1 cellular context compared by ENCODE assay signal in genomic region chr6:50959081-50959641, GRCh38.
TF ChIP-seq lines count a peak whose summit lies in the region.

No MANE protein-coding gene starts in this region.

TF ChIP-seq in K562, 482 proteins besides CTCF, POLR2A, EP300 and RAD21 (continued from another document and continues in another):
- TF ChIP-seq HDAC3 (IDR thresholded peaks at IDR 0.05; ENCODE audit: borderline replicate concordance, partially characterized antibody) (peak; percentile 86), NCOA6 (IDR thresholded peaks at IDR 0.05) (no peak), CBX3 (IDR thresholded peaks at IDR 0.05; ENCODE audit: borderline replicate concordance in 1 of 2, low read length in 2 of 2) (peak in 1 of 2 experiments; percentile 91; a peak in 2 of 3 replicates), SOX6 (IDR thresholded peaks at IDR 0.05) (peak; percentile 86), ZFP30 (CRISPR knock-in tag; IDR thresholded peaks at IDR 0.05; ENCODE audit: borderline replicate concordance) (no peak), RCOR1 (IDR thresholded peaks at IDR 0.05; ENCODE audit: borderline replicate concordance in 1 of 2, low read depth in 2 of 2, low read length in 2 of 2) (peak; percentile 37 to 95; a peak in 2 of 4 replicates), TFAM (CRISPR knock-in tag; conservative IDR thresholded peaks at IDR 0.05) (no peak), MTF1 (CRISPR knock-in tag; IDR thresholded peaks at IDR 0.05; ENCODE audit: borderline replicate concordance) (no peak), RFX1 (IDR thresholded peaks at IDR 0.05) (no peak), SIN3B (IDR thresholded peaks at IDR 0.05; ENCODE audit: low read depth) (no peak), TRIM28 (IDR thresholded peaks at IDR 0.05) (0 out of 2 replicates have a peak, but pooled peaks have one; percentile 80), FOXM1 (IDR thresholded peaks at IDR 0.05; ENCODE audit: low read depth) (peak; percentile 70; the same call in 1 of the 2 replicates), FOXM1 (CRISPR knock-in tag; IDR thresholded peaks at IDR 0.05; ENCODE audit: low read depth) (no peak), NR3C1 (CRISPR knock-in tag; IDR thresholded peaks at IDR 0.05) (no peak), BCOR (IDR thresholded peaks at IDR 0.05) (peak; percentile 81), USF1 (CRISPR knock-in tag; IDR thresholded peaks at IDR 0.05) (peak; percentile 40; the same call in 1 of the 2 replicates), SMARCE1 (IDR thresholded peaks at IDR 0.05) (peak; percentile 91), NCOA1 (IDR thresholded peaks at IDR 0.05; ENCODE audit: low read depth) (peak; percentile 49; the same call in 1 of the 2 replicates), MEF2D (tag; conservative IDR thresholded peaks at IDR 0.05; ENCODE audit: low read depth) (0 out of 2 replicates have a peak, but pooled peaks have one; percentile 24), ZNF780A (CRISPR knock-in tag; IDR thresholded peaks at IDR 0.05) (no peak), MED1 (CRISPR knock-in tag; IDR thresholded peaks at IDR 0.05; ENCODE audit: borderline replicate concordance) (no peak)
- TF ChIP-seq, protein P1, sequence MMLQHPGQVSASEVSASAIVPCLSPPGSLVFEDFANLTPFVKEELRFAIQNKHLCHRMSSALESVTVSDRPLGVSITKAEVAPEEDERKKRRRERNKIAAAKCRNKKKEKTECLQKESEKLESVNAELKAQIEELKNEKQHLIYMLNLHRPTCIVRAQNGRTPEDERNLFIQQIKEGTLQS (IDR thresholded peaks at IDR 0.05) = peak; percentile 13; the same call in 1 of the 2 replicates
- TF ChIP-seq, protein P1 (CRISPR knock-in tag; conservative IDR thresholded peaks at IDR 0.05) = peak; percentile 43; the same call in 1 of the 2 replicates
- TF ChIP-seq, protein P2, sequence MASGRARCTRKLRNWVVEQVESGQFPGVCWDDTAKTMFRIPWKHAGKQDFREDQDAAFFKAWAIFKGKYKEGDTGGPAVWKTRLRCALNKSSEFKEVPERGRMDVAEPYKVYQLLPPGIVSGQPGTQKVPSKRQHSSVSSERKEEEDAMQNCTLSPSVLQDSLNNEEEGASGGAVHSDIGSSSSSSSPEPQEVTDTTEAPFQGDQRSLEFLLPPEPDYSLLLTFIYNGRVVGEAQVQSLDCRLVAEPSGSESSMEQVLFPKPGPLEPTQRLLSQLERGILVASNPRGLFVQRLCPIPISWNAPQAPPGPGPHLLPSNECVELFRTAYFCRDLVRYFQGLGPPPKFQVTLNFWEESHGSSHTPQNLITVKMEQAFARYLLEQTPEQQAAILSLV (tag; IDR thresholded peaks at IDR 0.05) = no peak
- TF ChIP-seq, protein P3, sequence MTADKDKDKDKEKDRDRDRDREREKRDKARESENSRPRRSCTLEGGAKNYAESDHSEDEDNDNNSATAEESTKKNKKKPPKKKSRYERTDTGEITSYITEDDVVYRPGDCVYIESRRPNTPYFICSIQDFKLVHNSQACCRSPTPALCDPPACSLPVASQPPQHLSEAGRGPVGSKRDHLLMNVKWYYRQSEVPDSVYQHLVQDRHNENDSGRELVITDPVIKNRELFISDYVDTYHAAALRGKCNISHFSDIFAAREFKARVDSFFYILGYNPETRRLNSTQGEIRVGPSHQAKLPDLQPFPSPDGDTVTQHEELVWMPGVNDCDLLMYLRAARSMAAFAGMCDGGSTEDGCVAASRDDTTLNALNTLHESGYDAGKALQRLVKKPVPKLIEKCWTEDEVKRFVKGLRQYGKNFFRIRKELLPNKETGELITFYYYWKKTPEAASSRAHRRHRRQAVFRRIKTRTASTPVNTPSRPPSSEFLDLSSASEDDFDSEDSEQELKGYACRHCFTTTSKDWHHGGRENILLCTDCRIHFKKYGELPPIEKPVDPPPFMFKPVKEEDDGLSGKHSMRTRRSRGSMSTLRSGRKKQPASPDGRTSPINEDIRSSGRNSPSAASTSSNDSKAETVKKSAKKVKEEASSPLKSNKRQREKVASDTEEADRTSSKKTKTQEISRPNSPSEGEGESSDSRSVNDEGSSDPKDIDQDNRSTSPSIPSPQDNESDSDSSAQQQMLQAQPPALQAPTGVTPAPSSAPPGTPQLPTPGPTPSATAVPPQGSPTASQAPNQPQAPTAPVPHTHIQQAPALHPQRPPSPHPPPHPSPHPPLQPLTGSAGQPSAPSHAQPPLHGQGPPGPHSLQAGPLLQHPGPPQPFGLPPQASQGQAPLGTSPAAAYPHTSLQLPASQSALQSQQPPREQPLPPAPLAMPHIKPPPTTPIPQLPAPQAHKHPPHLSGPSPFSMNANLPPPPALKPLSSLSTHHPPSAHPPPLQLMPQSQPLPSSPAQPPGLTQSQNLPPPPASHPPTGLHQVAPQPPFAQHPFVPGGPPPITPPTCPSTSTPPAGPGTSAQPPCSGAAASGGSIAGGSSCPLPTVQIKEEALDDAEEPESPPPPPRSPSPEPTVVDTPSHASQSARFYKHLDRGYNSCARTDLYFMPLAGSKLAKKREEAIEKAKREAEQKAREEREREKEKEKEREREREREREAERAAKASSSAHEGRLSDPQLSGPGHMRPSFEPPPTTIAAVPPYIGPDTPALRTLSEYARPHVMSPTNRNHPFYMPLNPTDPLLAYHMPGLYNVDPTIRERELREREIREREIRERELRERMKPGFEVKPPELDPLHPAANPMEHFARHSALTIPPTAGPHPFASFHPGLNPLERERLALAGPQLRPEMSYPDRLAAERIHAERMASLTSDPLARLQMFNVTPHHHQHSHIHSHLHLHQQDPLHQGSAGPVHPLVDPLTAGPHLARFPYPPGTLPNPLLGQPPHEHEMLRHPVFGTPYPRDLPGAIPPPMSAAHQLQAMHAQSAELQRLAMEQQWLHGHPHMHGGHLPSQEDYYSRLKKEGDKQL (CRISPR knock-in tag; IDR thresholded peaks at IDR 0.05; ENCODE audit: borderline replicate concordance) = no peak
- TF ChIP-seq, protein P4, sequence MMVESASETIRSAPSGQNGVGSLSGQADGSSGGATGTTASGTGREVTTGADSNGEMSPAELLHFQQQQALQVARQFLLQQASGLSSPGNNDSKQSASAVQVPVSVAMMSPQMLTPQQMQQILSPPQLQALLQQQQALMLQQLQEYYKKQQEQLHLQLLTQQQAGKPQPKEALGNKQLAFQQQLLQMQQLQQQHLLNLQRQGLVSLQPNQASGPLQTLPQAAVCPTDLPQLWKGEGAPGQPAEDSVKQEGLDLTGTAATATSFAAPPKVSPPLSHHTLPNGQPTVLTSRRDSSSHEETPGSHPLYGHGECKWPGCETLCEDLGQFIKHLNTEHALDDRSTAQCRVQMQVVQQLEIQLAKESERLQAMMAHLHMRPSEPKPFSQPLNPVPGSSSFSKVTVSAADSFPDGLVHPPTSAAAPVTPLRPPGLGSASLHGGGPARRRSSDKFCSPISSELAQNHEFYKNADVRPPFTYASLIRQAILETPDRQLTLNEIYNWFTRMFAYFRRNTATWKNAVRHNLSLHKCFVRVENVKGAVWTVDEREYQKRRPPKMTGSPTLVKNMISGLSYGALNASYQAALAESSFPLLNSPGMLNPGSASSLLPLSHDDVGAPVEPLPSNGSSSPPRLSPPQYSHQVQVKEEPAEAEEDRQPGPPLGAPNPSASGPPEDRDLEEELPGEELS (CRISPR knock-in tag; IDR thresholded peaks at IDR 0.05; ENCODE audit: borderline replicate concordance) = no peak
- TF ChIP-seq, protein P5, sequence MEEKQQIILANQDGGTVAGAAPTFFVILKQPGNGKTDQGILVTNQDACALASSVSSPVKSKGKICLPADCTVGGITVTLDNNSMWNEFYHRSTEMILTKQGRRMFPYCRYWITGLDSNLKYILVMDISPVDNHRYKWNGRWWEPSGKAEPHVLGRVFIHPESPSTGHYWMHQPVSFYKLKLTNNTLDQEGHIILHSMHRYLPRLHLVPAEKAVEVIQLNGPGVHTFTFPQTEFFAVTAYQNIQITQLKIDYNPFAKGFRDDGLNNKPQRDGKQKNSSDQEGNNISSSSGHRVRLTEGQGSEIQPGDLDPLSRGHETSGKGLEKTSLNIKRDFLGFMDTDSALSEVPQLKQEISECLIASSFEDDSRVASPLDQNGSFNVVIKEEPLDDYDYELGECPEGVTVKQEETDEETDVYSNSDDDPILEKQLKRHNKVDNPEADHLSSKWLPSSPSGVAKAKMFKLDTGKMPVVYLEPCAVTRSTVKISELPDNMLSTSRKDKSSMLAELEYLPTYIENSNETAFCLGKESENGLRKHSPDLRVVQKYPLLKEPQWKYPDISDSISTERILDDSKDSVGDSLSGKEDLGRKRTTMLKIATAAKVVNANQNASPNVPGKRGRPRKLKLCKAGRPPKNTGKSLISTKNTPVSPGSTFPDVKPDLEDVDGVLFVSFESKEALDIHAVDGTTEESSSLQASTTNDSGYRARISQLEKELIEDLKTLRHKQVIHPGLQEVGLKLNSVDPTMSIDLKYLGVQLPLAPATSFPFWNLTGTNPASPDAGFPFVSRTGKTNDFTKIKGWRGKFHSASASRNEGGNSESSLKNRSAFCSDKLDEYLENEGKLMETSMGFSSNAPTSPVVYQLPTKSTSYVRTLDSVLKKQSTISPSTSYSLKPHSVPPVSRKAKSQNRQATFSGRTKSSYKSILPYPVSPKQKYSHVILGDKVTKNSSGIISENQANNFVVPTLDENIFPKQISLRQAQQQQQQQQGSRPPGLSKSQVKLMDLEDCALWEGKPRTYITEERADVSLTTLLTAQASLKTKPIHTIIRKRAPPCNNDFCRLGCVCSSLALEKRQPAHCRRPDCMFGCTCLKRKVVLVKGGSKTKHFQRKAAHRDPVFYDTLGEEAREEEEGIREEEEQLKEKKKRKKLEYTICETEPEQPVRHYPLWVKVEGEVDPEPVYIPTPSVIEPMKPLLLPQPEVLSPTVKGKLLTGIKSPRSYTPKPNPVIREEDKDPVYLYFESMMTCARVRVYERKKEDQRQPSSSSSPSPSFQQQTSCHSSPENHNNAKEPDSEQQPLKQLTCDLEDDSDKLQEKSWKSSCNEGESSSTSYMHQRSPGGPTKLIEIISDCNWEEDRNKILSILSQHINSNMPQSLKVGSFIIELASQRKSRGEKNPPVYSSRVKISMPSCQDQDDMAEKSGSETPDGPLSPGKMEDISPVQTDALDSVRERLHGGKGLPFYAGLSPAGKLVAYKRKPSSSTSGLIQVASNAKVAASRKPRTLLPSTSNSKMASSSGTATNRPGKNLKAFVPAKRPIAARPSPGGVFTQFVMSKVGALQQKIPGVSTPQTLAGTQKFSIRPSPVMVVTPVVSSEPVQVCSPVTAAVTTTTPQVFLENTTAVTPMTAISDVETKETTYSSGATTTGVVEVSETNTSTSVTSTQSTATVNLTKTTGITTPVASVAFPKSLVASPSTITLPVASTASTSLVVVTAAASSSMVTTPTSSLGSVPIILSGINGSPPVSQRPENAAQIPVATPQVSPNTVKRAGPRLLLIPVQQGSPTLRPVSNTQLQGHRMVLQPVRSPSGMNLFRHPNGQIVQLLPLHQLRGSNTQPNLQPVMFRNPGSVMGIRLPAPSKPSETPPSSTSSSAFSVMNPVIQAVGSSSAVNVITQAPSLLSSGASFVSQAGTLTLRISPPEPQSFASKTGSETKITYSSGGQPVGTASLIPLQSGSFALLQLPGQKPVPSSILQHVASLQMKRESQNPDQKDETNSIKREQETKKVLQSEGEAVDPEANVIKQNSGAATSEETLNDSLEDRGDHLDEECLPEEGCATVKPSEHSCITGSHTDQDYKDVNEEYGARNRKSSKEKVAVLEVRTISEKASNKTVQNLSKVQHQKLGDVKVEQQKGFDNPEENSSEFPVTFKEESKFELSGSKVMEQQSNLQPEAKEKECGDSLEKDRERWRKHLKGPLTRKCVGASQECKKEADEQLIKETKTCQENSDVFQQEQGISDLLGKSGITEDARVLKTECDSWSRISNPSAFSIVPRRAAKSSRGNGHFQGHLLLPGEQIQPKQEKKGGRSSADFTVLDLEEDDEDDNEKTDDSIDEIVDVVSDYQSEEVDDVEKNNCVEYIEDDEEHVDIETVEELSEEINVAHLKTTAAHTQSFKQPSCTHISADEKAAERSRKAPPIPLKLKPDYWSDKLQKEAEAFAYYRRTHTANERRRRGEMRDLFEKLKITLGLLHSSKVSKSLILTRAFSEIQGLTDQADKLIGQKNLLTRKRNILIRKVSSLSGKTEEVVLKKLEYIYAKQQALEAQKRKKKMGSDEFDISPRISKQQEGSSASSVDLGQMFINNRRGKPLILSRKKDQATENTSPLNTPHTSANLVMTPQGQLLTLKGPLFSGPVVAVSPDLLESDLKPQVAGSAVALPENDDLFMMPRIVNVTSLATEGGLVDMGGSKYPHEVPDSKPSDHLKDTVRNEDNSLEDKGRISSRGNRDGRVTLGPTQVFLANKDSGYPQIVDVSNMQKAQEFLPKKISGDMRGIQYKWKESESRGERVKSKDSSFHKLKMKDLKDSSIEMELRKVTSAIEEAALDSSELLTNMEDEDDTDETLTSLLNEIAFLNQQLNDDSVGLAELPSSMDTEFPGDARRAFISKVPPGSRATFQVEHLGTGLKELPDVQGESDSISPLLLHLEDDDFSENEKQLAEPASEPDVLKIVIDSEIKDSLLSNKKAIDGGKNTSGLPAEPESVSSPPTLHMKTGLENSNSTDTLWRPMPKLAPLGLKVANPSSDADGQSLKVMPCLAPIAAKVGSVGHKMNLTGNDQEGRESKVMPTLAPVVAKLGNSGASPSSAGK (IDR thresholded peaks at IDR 0.05) = peak; percentile 60; the same call in 1 of the 2 replicates
- TF ChIP-seq, protein P6, sequence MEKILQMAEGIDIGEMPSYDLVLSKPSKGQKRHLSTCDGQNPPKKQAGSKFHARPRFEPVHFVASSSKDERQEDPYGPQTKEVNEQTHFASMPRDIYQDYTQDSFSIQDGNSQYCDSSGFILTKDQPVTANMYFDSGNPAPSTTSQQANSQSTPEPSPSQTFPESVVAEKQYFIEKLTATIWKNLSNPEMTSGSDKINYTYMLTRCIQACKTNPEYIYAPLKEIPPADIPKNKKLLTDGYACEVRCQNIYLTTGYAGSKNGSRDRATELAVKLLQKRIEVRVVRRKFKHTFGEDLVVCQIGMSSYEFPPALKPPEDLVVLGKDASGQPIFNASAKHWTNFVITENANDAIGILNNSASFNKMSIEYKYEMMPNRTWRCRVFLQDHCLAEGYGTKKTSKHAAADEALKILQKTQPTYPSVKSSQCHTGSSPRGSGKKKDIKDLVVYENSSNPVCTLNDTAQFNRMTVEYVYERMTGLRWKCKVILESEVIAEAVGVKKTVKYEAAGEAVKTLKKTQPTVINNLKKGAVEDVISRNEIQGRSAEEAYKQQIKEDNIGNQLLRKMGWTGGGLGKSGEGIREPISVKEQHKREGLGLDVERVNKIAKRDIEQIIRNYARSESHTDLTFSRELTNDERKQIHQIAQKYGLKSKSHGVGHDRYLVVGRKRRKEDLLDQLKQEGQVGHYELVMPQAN (IDR thresholded peaks at IDR 0.05; ENCODE audit: borderline replicate concordance) = peak; percentile 45; the same call in 1 of the 2 replicates
